17 cellular contexts compared by ENCODE assay signal in the genomic region with DNA sequence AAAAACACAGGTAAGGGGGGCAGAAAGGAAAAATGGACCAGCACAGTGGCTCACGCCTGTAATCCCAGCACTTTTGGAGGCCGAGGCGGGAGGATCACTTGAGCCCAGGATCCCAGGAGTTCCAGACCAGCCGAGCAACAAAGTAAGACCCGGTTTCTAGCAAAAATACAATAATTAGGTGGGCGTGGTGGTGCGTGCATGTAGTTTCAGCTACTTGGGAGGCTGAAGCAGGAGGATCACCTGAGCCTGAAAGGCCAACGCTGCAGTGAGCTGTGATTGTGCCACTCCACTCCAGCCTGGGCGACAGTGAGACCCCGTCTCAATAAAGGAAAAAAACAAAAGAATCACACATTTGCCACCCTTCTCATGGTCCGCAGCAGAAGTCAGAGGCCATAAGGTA.
A peak's percentile ranks its signal among the peaks of the same experiment; 100 is the strongest.
DNase-seq lines count a peak whose midpoint lies in the region; ATAC-seq and TF ChIP-seq lines count a peak whose summit lies in the region.
"Had no signal": no experiment of that assay in that cellular context is flagged by ENCODE, and none has a peak within 500 bp of the region (broad histone marks: within the 10 kb centered on the region; RNA-seq: fewer than 3 reads in every experiment).

No MANE protein-coding gene starts in this region.

- H3K4me3 Mint-ChIP-seq in natural killer cell treated with Interleukin-12 subunit alpha and Interleukin-12 subunit beta and Interleukin-15 and Interleukin-18, amount 100 ng/mL, for 72 hours = no peak overlapping the region
- H3K4me3 Mint-ChIP-seq in natural killer cell = no peak overlapping the region
- H3K4me3 Mint-ChIP-seq in endothelial cell (ENCODE audit: unreplicated experiment) = no peak overlapping the region

- intact Hi-C loops in natural killer cell (cut with micrococcal nuclease) (no loop called here), sigmoid colon (cut with DNase I) (loop anchor here (5.0 kb wide), 1 partner anchor 731 kb away; no protein-coding TSS in a partner anchor)

- no peak overlapping the region for H3K27ac Mint-ChIP-seq in natural killer cell treated with Interleukin-12 subunit alpha and Interleukin-12 subunit beta and Interleukin-15 and Interleukin-18, amount 100 ng/mL, for 72 hours
- H3K27ac Mint-ChIP-seq in natural killer cell (no peak overlapping the region), endothelial cell (ENCODE audit: unreplicated experiment) (no peak overlapping the region)
- H3K27ac Mint-ChIP-seq: CD14-positive monocyte had no signal

- H3K4me1 ChIP-seq in sigmoid colon = peaks cover 0 to 5% (median 0%) of the 10 kb centered on the region in 4 donors
- H3K4me1 ChIP-seq: HAP-1 had no signal

- H3K27ac ChIP-seq in sigmoid colon = no peak overlapping the region

- H3K4me3 ChIP-seq in sigmoid colon = no peak overlapping the region
- H3K4me3 ChIP-seq: HAP-1 had no signal

- TF ChIP-seq CTCF in natural killer cell (IDR thresholded peaks at IDR 0.05) (no peak), endothelial cell (IDR thresholded peaks at IDR 0.05; ENCODE audit: unreplicated experiment) (no peak), sigmoid colon (IDR thresholded peaks at IDR 0.05) (no peak)

- H3K36me3 Mint-ChIP-seq in natural killer cell treated with Interleukin-12 subunit alpha and Interleukin-12 subunit beta and Interleukin-15 and Interleukin-18, amount 100 ng/mL, for 72 hours = no peaks in the 10 kb centered on the region
- no peaks in the 10 kb centered on the region for H3K36me3 Mint-ChIP-seq in natural killer cell
- no peaks in the 10 kb centered on the region for H3K36me3 Mint-ChIP-seq in endothelial cell (ENCODE audit: low read depth, unreplicated experiment)
- H3K36me3 Mint-ChIP-seq: CD14-positive monocyte had no signal

- no peaks in the 10 kb centered on the region for H3K9me3 Mint-ChIP-seq in natural killer cell treated with Interleukin-12 subunit alpha and Interleukin-12 subunit beta and Interleukin-15 and Interleukin-18, amount 100 ng/mL, for 72 hours
- H3K9me3 Mint-ChIP-seq in natural killer cell = no peaks in the 10 kb centered on the region
- H3K9me3 Mint-ChIP-seq in endothelial cell (ENCODE audit: unreplicated experiment) = no peaks in the 10 kb centered on the region

- TF ChIP-seq EP300 in sigmoid colon (IDR thresholded peaks at IDR 0.05) = no peak

- H3K36me3 ChIP-seq in sigmoid colon = no peaks in the 10 kb centered on the region
- H3K36me3 ChIP-seq: HAP-1 had no signal

- WGBS in sigmoid colon, 2 donors = 76 to 91% methylated on average over 11 of the region's 11 CpGs

- no peaks in the 10 kb centered on the region for H3K9me3 ChIP-seq in sigmoid colon
- H3K9me3 ChIP-seq: HAP-1 had no signal

- H3K27me3 ChIP-seq in sigmoid colon = peaks cover 6 to 54% (median 34%) of the 10 kb centered on the region in 3 donors

- no peaks in the 10 kb centered on the region for H3K4me1 Mint-ChIP-seq in natural killer cell treated with Interleukin-12 subunit alpha and Interleukin-12 subunit beta and Interleukin-15 and Interleukin-18, amount 100 ng/mL, for 72 hours (ENCODE audit: low read depth in 2 of 2)
- H3K4me1 Mint-ChIP-seq in natural killer cell (no peaks in the 10 kb centered on the region), endothelial cell (ENCODE audit: unreplicated experiment) (no peaks in the 10 kb centered on the region)
- H3K4me1 Mint-ChIP-seq: CD14-positive monocyte had no signal

- DNase-seq in natural killer cell treated with Interleukin-12 subunit alpha and Interleukin-12 subunit beta and Interleukin-15 and Interleukin-18, amount 100 ng/mL, for 72 hours (ENCODE audit: low spot score) = peak; percentile 46
- no peak for DNase-seq in natural killer cell
- DNase-seq in endothelial cell (ENCODE audit: low spot score) = peak; percentile 1
- DNase-seq in sigmoid colon = peak; percentile 6
- no peak for DNase-seq in cerebellar nuclear complex (lab: John Stamatoyannopoulos, UW)
- DNase-seq in erythroblast (lab: John Stamatoyannopoulos, UW) = no peak
- DNase-seq in glomerular visceral epithelial cell (ENCODE audit: extremely low spot score) = no peak
- DNase-seq: DMS 273 treated with DMSO at 0.1 percent for 48 hours, KG1, MV-4-11, NCI-H187, NCI-H2107, NCI-H2227 treated with DMSO at 0.1 percent for 48 hours, NCI-H524, SHP77 treated with DMSO at 0.1 percent for 48 hours had no signal

- H3K27me3 Mint-ChIP-seq in natural killer cell treated with Interleukin-12 subunit alpha and Interleukin-12 subunit beta and Interleukin-15 and Interleukin-18, amount 100 ng/mL, for 72 hours = peaks cover 25 to 34% of the 10 kb centered on the region in 2 donors
- H3K27me3 Mint-ChIP-seq in natural killer cell (ENCODE audit: low read depth in 2 of 2) (peaks cover 14 to 26% of the 10 kb centered on the region in 2 donors), endothelial cell (ENCODE audit: unreplicated experiment) (peaks cover 2% of the 10 kb centered on the region)

- TF ChIP-seq POLR2A in sigmoid colon (IDR thresholded peaks at IDR 0.05) = no peak
- TF ChIP-seq POLR2A in erythroblast (IDR thresholded peaks at IDR 0.05; ENCODE audit: low read length) = no peak

- ATAC-seq in natural killer cell treated with Interleukin-12 subunit alpha and Interleukin-12 subunit beta and Interleukin-15 and Interleukin-18, amount 100 ng/mL, for 72 hours = no peak
- no peak for ATAC-seq in natural killer cell

Comparison
In these comparisons a context has a peak if more than half of its experiments do, and no peak if none do; other contexts are left out.
1. DNase-seq: peak in natural killer cell treated with Interleukin-12 subunit alpha and Interleukin-12 subunit beta and Interleukin-15 and Interleukin-18, amount 100 ng/mL, for 72 hours (single experiment), endothelial cell (single experiment) and sigmoid colon (single experiment); none in natural killer cell (single experiment), cerebellar nuclear complex (0 of 2), erythroblast (0 of 2) and glomerular visceral epithelial cell (single experiment).